In the genomic region with DNA sequence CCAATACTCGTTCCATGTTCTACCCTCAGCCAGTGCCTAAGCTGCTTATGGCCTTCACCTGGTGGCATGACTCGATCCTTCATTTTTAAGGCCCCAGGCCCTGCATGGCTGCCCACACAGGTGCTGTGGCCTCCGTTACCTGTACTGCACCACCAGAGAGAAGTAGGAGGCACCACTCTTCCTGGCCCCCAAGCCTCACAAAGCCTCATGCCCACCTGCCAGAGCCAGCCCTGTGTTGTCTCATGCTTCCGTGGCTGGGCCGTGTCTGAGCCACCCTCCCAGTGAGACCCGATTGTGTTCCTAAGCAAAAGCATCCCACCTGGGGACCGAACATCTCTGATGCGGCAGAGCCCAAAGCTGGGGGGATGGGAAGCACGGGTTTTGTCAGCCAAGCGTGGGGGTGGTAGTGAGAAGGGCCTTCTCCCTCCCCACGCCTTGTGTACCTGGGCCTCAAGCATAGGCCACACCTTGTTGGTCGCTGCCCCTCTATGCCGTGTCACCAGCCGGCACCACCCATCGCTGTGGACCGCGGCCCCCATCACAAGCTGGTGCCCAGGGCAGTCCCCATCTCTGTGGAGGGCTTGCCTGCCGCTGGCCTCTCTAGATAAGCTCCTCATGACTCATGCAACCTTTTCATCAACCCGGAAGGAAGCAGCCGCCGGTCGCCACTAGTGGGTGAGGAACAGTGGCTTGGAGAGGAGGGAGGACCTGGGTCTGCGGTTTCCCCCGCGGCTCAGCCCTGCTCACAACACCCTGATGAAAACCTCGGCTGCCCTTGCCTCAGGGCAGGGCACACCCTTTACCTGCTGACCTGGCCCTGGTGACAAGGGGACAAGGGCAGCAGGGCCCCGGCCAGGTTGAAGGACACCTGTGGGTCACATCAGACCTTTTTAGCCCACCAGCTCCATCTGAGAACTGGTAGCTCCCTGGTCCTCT, we compare ENCODE assay signal across 1 cellular context.
TF ChIP-seq lines count a peak whose summit lies in the region.

No MANE protein-coding gene starts in this region.

TF ChIP-seq in SK-N-SH treated with all-trans-retinoic acid at 6 μM for 48 hours, 23 proteins besides CTCF, POLR2A, EP300 and RAD21 (continued from another document):
- TF ChIP-seq ZFP30 (CRISPR knock-in tag; IDR thresholded peaks at IDR 0.05), result no peak
- no peak for TF ChIP-seq SNAI2 (CRISPR knock-in tag; IDR thresholded peaks at IDR 0.05)
- TF ChIP-seq RARB (CRISPR knock-in tag; IDR thresholded peaks at IDR 0.05), result no peak
- TF ChIP-seq, protein P1, sequence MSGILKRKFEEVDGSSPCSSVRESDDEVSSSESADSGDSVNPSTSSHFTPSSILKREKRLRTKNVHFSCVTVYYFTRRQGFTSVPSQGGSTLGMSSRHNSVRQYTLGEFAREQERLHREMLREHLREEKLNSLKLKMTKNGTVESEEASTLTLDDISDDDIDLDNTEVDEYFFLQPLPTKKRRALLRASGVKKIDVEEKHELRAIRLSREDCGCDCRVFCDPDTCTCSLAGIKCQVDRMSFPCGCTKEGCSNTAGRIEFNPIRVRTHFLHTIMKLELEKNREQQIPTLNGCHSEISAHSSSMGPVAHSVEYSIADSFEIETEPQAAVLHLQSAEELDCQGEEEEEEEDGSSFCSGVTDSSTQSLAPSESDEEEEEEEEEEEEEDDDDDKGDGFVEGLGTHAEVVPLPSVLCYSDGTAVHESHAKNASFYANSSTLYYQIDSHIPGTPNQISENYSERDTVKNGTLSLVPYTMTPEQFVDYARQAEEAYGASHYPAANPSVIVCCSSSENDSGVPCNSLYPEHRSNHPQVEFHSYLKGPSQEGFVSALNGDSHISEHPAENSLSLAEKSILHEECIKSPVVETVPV (CRISPR knock-in tag; IDR thresholded peaks at IDR 0.05), result no peak
- TF ChIP-seq, protein P2, sequence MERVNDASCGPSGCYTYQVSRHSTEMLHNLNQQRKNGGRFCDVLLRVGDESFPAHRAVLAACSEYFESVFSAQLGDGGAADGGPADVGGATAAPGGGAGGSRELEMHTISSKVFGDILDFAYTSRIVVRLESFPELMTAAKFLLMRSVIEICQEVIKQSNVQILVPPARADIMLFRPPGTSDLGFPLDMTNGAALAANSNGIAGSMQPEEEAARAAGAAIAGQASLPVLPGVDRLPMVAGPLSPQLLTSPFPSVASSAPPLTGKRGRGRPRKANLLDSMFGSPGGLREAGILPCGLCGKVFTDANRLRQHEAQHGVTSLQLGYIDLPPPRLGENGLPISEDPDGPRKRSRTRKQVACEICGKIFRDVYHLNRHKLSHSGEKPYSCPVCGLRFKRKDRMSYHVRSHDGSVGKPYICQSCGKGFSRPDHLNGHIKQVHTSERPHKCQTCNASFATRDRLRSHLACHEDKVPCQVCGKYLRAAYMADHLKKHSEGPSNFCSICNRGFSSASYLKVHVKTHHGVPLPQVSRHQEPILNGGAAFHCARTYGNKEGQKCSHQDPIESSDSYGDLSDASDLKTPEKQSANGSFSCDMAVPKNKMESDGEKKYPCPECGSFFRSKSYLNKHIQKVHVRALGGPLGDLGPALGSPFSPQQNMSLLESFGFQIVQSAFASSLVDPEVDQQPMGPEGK (CRISPR knock-in tag; IDR thresholded peaks at IDR 0.05; ENCODE audit: borderline replicate concordance), result no peak
- TF ChIP-seq CSDC2 (CRISPR knock-in tag; IDR thresholded peaks at IDR 0.05), result no peak
